In the genomic region with DNA sequence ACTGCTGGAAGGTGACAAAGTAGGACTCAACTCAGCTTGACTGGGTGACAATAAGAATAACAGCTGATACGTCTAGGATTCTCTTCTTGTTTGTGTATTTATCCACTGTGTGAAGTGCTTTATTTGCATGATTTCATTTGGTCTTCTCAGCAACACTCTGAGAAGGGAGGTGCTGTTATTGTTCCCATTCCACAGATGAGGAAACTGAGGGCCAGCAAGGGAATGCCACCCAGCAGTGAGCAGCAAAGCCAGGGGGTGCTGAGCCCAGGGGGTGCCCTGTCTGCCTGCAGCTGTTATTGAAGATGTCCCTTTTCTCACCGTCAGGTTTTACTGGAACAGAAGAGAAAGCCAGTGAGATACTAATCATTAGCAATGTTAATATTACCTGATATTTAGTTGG, we compare ENCODE assay signal across 24 cellular contexts.
"Had no signal": no experiment of that assay in that cellular context is flagged by ENCODE, and none has a peak within 500 bp of the region (broad histone marks: within the 10 kb centered on the region; RNA-seq: fewer than 3 reads in every experiment).

No MANE protein-coding gene starts in this region.

- ATAC-seq: activated CD8-positive, alpha-beta memory T cell treated with anti-CD3 and anti-CD28 coated beads, Interleukin-2, amount 10 ng/mL, durations not matched to agents 7 days and 5 days; activated T-cell treated with anti-CD3 and anti-CD28 coated beads, Interleukin-2, amount 50 U/mL, for 4 hours; activated T-helper 17 cell treated with anti-CD3 and anti-CD28 coated beads, Interleukin-2, amount 50 U/mL, for 72 hours; PC-3; T-helper 17 cell; WTC11 had no signal

- H3K9me3 Mint-ChIP-seq: activated CD4-positive, alpha-beta T cell treated with anti-CD3 and anti-CD28 coated beads, Interleukin-2, amount 10 ng/mL, durations not matched to agents 24 days and 14 days; activated T-helper 17 cell treated with anti-CD3 and anti-CD28 coated beads, Interleukin-2, amount 50 U/mL, for 72 hours had no signal

- H3K4me1 Mint-ChIP-seq: activated CD4-positive, alpha-beta T cell treated with anti-CD3 and anti-CD28 coated beads, Interleukin-2, amount 10 ng/mL, durations not matched to agents 24 days and 14 days; activated CD8-positive, alpha-beta memory T cell treated with anti-CD3 and anti-CD28 coated beads, Interleukin-2, amount 10 ng/mL, durations not matched to agents 7 days and 5 days; activated T-helper 17 cell treated with anti-CD3 and anti-CD28 coated beads, Interleukin-2, amount 50 U/mL, for 72 hours; T-helper 17 cell; WTC11 had no signal

- H3K27ac Mint-ChIP-seq: activated CD4-positive, alpha-beta T cell treated with anti-CD3 and anti-CD28 coated beads, Interleukin-2, amount 10 ng/mL, durations not matched to agents 24 days and 14 days; activated CD8-positive, alpha-beta memory T cell treated with anti-CD3 and anti-CD28 coated beads, Interleukin-2, amount 10 ng/mL, durations not matched to agents 7 days and 5 days; activated naive CD4-positive, alpha-beta T cell treated with anti-CD3 and anti-CD28 coated beads for 36 hours; activated naive CD8-positive, alpha-beta T cell; activated T-helper 17 cell treated with anti-CD3 and anti-CD28 coated beads, Interleukin-2, amount 50 U/mL, for 72 hours; T-helper 17 cell; WTC11 had no signal

- H3K27me3 Mint-ChIP-seq: activated CD4-positive, alpha-beta T cell treated with anti-CD3 and anti-CD28 coated beads, Interleukin-2, amount 10 ng/mL, durations not matched to agents 24 days and 14 days; activated CD8-positive, alpha-beta memory T cell treated with anti-CD3 and anti-CD28 coated beads, Interleukin-2, amount 10 ng/mL, durations not matched to agents 7 days and 5 days; activated naive CD8-positive, alpha-beta T cell; activated T-helper 17 cell treated with anti-CD3 and anti-CD28 coated beads, Interleukin-2, amount 50 U/mL, for 72 hours; T-helper 17 cell had no signal

- DNase-seq: activated CD4-positive, alpha-beta T cell treated with anti-CD3 and anti-CD28 coated beads for 1 hour; activated CD4-positive, alpha-beta T cell treated with anti-CD3 and anti-CD28 coated beads, Interleukin-2, amount 10 ng/mL, durations not matched to agents 24 days and 14 days; activated CD4-positive, alpha-beta T cell treated with anti-CD3 and anti-CD28 coated beads, Interleukin-2, amount 50 U/mL, for 48 hours; activated CD8-positive, alpha-beta memory T cell treated with anti-CD3 and anti-CD28 coated beads, Interleukin-2, amount 10 ng/mL, durations not matched to agents 7 days and 5 days; activated gamma-delta T cell; activated naive CD4-positive, alpha-beta T cell treated with anti-CD3 and anti-CD28 coated beads for 36 hours; activated T-cell treated with anti-CD3 and anti-CD28 coated beads, Interleukin-2, amount 50 U/mL, for 4 hours; amygdala; cerebellar nuclear complex; KG1; NCI-H1048; NCI-H146; NCI-H1930; NCI-H2171 treated with DMSO at 0.1 percent for 48 hours; NCI-H226; NCI-H69; NK-92 treated with Interleukin-12 subunit alpha and Interleukin-12 subunit beta, amount 100 ng/mL, for 24 hours; PC-3; SHP77 treated with DMSO at 0.1 percent for 48 hours; T-helper 17 cell; T-helper 9 cell had no signal

- H3K4me3 Mint-ChIP-seq: activated CD4-positive, alpha-beta T cell treated with anti-CD3 and anti-CD28 coated beads, Interleukin-2, amount 10 ng/mL, durations not matched to agents 24 days and 14 days; activated CD8-positive, alpha-beta memory T cell treated with anti-CD3 and anti-CD28 coated beads, Interleukin-2, amount 10 ng/mL, durations not matched to agents 7 days and 5 days; activated naive CD4-positive, alpha-beta T cell treated with anti-CD3 and anti-CD28 coated beads for 36 hours; activated naive CD8-positive, alpha-beta T cell; activated T-cell treated with anti-CD3 and anti-CD28 coated beads, Interleukin-2, amount 50 U/mL, for 4 hours; activated T-helper 17 cell treated with anti-CD3 and anti-CD28 coated beads, Interleukin-2, amount 50 U/mL, for 72 hours; T-helper 17 cell; WTC11 had no signal
